In the genomic region with DNA sequence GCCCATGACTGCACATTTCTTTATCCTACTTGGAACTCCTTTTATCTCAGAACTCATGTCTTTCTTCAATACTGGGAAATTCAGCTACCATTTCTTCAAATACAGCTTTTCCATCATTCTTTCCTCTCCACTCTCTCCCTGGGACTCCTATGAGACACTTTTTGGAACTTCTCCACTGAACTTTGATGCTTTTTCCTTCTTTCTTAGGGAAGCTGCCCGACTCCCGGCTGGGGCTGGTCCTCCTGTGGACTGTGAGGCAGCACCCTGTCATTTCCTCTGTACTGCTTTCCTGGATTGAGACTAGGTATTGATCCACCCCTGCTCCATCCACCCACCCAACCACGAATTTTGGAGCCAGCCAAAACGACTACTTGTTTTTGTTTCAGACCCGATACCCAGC, we compare ENCODE assay signal across 20 cellular contexts. TPM values are rescaled to one million over a fixed set of nuclear protein-coding genes. Genes with fewer than 3 reads are reported as not detected.
DNase-seq lines count a peak whose midpoint lies in the region; ATAC-seq and TF ChIP-seq lines count a peak whose summit lies in the region.
"Had no signal": no experiment of that assay in that cellular context is flagged by ENCODE, and none has a peak within 500 bp of the region (broad histone marks: within the 10 kb centered on the region; RNA-seq: fewer than 3 reads in every experiment).

No MANE protein-coding gene starts in this region.

- intact Hi-C loops in colonic mucosa (cut with DNase I) (no loop called here), gastrocnemius medialis (cut with DNase I; ENCODE audit: low total_unique reads) (no loop called here)

- H3K27ac ChIP-seq in colonic mucosa, result no peak overlapping the region
- no peak overlapping the region for H3K27ac ChIP-seq in gastrocnemius medialis
- H3K27ac ChIP-seq: BLaER1, RWPE1 had no signal

- in situ Hi-C loops in gastrocnemius medialis (cut with MboI; ENCODE audit: low sequenced_read_pairs in 4 of 4), result no loop called here

- no peak overlapping the region for H3K9ac ChIP-seq in skeletal muscle satellite cell (ENCODE audit: low read depth, low read length)
- no peak overlapping the region for H3K9ac ChIP-seq in colonic mucosa (ENCODE audit: low read depth in 2 of 2, low read length in 2 of 2)
- H3K9ac ChIP-seq: BLaER1 had no signal

- TF ChIP-seq POLR2A in gastrocnemius medialis (IDR thresholded peaks at IDR 0.05), result no peak

- no peaks in the 10 kb centered on the region for H3K9me3 ChIP-seq in skeletal muscle satellite cell (replicated peaks; ENCODE audit: low read length)
- H3K9me3 ChIP-seq in colonic mucosa, result no peaks in the 10 kb centered on the region
- no peaks in the 10 kb centered on the region for H3K9me3 ChIP-seq in gastrocnemius medialis

- no peak for ATAC-seq in gastrocnemius medialis

- DNase-seq in AG08395 (ENCODE audit: low spot score), result peak; percentile 35
- peak; percentile 15 for DNase-seq in HT1080 (ENCODE audit: low read depth)
- DNase-seq in dermis blood vessel endothelial cell, result peak; percentile 12
- DNase-seq in colonic mucosa, result no peak
- no peak for DNase-seq in gastrocnemius medialis
- DNase-seq in NCI-H748 (lab: John Stamatoyannopoulos, UW; ENCODE audit: unreplicated experiment), result no peak
- DNase-seq: 8988T; ACHN; CD4-positive, CD25-positive, alpha-beta regulatory T cell; H9; KG1; MM.1S; NCI-H2227 treated with DMSO at 0.1 percent for 48 hours; NCI-H526 treated with DMSO at 0.1 percent for 48 hours; SHP77 had no signal

- H3K36me3 ChIP-seq in skeletal muscle satellite cell (ENCODE audit: insufficient read depth, low read length), result no peaks in the 10 kb centered on the region
- no peaks in the 10 kb centered on the region for H3K36me3 ChIP-seq in colonic mucosa
- no peaks in the 10 kb centered on the region for H3K36me3 ChIP-seq in gastrocnemius medialis
- H3K36me3 ChIP-seq: BLaER1 had no signal

- H3K27me3 ChIP-seq in skeletal muscle satellite cell (ENCODE audit: control insufficient read depth, insufficient read depth, low read length) (peaks cover 28% of the 10 kb centered on the region), colonic mucosa (no peaks in the 10 kb centered on the region), gastrocnemius medialis (no peaks in the 10 kb centered on the region)
- H3K27me3 ChIP-seq: BLaER1 had no signal

- peaks cover 9% of the 10 kb centered on the region for H3K4me1 ChIP-seq in skeletal muscle satellite cell (ENCODE audit: control insufficient read depth, insufficient read depth, low read length)
- no peaks in the 10 kb centered on the region for H3K4me1 ChIP-seq in colonic mucosa
- no peaks in the 10 kb centered on the region for H3K4me1 ChIP-seq in gastrocnemius medialis
- H3K4me1 ChIP-seq: BLaER1 had no signal

- H3K4me3 ChIP-seq in skeletal muscle satellite cell (ENCODE audit: low read length), result no peak overlapping the region
- no peak overlapping the region for H3K4me3 ChIP-seq in colonic mucosa
- H3K4me3 ChIP-seq in gastrocnemius medialis, result no peak overlapping the region
- H3K4me3 ChIP-seq: BLaER1 had no signal

- H3K4me2 ChIP-seq in skeletal muscle satellite cell (ENCODE audit: low read length), result peak overlapping the region; percentile 25
- H3K4me2 ChIP-seq: BLaER1 had no signal

- TF ChIP-seq CTCF in colonic mucosa (IDR thresholded peaks at IDR 0.05), result no peak
- no peak for TF ChIP-seq CTCF in gastrocnemius medialis (IDR thresholded peaks at IDR 0.05 in 4 of 5, conservative IDR thresholded peaks at IDR 0.05 in 1 of 5)

RNA-seq across cellular contexts. Expression of a gene that starts 40.0 kb away (rescaled TPM):
- 5.0 and 5.4 TPM in 2 replicates for total RNA-seq in HT1080 (2014; rRNA removed; shearing (Covaris generic))
- polyA plus RNA-seq in HT1080 (2015; cell fraction: cytosol; rRNA removed), result 1.7 and 2.0 TPM in 2 replicates
- polyA plus RNA-seq in HT1080 (2015; cell fraction: nucleus; rRNA removed), result 1.9 and 4.8 TPM in 2 replicates
- total RNA-seq in dermis blood vessel endothelial cell (7.5 and 8.6 TPM in 2 replicates), colonic mucosa (10 to 100 TPM; 29.6 to 31.6 TPM), gastrocnemius medialis (1 to 10 TPM; 1.8 to 6.0 (median 3.4) TPM)
- total RNA-seq in skeletal muscle satellite cell (2012; rRNA removed), result 1.8 and 2.6 TPM in 2 replicates

RNA-seq across cellular contexts. Expression of a gene that starts 40.3 kb away (rescaled TPM):
- total RNA-seq in HT1080 (2014; rRNA removed; shearing (Covaris generic)), result not detected in 2 replicates
- polyA plus RNA-seq in HT1080 (2015; cell fraction: cytosol; rRNA removed), result 0.02 TPM in 1 of 2 replicates, not detected in the other
- not detected in 2 replicates for polyA plus RNA-seq in HT1080 (2015; cell fraction: nucleus; rRNA removed)
- total RNA-seq in dermis blood vessel endothelial cell (0.17 TPM in 1 of 2 replicates, not detected in the other), colonic mucosa (under 1 TPM; 0.32 to 0.49 TPM), gastrocnemius medialis (not detected)
- under 0.01 TPM in 1 of 2 replicates, not detected in the other for total RNA-seq in skeletal muscle satellite cell (2012; rRNA removed)
- total RNA-seq: NCI-H460, SK-MEL-5 had no signal
- polyA plus RNA-seq: CD4-positive, CD25-positive, alpha-beta regulatory T cell had no signal

Comparison
In these comparisons a context has a peak if more than half of its experiments do, and no peak if none do; other contexts are left out.
1. DNase-seq: peak in AG08395 (single experiment), HT1080 (single experiment) and dermis blood vessel endothelial cell (single experiment); none in colonic mucosa (single experiment), gastrocnemius medialis (0 of 2) and NCI-H748 (single experiment).